ENCODE assay signal across 1 cellular context in the genomic region with DNA sequence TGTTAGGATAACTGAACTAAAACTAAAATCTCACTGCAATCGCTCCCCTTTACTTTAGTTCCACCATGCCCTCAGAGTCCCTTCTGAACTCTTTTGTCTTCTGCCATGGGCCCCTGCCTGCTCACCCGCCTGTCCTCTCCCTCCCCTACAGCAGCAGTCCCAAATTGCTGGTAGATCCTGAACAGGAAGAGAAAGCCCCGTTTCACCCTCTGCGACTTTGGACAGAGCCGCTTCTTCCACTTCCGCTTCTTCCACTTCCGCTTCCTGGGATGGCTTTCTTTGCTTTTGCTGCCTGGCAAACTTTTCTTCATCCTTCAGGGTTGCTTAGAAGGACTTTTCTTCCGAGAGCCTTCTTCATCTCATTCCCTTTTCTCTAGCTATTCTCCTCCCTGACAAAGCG.
TF ChIP-seq lines count a peak whose summit lies in the region.

No MANE protein-coding gene starts in this region.

TF ChIP-seq in GM23338, 12 proteins besides CTCF, POLR2A, EP300 and RAD21:
- TF ChIP-seq, protein P1, sequence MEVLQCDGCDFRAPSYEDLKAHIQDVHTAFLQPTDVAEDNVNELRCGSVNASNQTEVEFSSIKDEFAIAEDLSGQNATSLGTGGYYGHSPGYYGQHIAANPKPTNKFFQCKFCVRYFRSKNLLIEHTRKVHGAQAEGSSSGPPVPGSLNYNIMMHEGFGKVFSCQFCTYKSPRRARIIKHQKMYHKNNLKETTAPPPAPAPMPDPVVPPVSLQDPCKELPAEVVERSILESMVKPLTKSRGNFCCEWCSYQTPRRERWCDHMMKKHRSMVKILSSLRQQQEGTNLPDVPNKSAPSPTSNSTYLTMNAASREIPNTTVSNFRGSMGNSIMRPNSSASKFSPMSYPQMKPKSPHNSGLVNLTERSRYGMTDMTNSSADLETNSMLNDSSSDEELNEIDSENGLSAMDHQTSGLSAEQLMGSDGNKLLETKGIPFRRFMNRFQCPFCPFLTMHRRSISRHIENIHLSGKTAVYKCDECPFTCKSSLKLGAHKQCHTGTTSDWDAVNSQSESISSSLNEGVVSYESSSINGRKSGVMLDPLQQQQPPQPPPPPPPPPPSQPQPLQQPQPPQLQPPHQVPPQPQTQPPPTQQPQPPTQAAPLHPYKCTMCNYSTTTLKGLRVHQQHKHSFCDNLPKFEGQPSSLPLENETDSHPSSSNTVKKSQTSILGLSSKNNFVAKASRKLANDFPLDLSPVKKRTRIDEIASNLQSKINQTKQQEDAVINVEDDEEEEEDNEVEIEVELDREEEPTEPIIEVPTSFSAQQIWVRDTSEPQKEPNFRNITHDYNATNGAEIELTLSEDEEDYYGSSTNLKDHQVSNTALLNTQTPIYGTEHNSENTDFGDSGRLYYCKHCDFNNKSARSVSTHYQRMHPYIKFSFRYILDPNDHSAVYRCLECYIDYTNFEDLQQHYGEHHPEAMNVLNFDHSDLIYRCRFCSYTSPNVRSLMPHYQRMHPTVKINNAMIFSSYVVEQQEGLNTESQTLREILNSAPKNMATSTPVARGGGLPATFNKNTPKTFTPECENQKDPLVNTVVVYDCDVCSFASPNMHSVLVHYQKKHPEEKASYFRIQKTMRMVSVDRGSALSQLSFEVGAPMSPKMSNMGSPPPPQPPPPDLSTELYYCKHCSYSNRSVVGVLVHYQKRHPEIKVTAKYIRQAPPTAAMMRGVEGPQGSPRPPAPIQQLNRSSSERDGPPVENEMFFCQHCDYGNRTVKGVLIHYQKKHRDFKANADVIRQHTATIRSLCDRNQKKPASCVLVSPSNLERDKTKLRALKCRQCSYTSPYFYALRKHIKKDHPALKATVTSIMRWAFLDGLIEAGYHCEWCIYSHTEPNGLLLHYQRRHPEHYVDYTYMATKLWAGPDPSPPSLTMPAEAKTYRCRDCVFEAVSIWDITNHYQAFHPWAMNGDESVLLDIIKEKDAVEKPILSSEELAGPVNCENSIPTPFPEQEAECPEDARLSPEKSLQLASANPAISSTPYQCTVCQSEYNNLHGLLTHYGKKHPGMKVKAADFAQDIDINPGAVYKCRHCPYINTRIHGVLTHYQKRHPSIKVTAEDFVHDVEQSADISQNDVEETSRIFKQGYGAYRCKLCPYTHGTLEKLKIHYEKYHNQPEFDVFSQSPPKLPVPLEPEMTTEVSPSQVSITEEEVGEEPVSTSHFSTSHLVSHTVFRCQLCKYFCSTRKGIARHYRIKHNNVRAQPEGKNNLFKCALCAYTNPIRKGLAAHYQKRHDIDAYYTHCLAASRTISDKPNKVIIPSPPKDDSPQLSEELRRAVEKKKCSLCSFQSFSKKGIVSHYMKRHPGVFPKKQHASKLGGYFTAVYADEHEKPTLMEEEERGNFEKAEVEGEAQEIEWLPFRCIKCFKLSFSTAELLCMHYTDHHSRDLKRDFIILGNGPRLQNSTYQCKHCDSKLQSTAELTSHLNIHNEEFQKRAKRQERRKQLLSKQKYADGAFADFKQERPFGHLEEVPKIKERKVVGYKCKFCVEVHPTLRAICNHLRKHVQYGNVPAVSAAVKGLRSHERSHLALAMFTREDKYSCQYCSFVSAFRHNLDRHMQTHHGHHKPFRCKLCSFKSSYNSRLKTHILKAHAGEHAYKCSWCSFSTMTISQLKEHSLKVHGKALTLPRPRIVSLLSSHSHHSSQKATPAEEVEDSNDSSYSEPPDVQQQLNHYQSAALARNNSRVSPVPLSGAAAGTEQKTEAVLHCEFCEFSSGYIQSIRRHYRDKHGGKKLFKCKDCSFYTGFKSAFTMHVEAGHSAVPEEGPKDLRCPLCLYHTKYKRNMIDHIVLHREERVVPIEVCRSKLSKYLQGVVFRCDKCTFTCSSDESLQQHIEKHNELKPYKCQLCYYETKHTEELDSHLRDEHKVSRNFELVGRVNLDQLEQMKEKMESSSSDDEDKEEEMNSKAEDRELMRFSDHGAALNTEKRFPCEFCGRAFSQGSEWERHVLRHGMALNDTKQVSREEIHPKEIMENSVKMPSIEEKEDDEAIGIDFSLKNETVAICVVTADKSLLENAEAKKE (CRISPR knock-in tag; IDR thresholded peaks at IDR 0.05), result no peak
- no peak for TF ChIP-seq ZNF114 (CRISPR knock-in tag; IDR thresholded peaks at IDR 0.05)
- TF ChIP-seq, protein P2, sequence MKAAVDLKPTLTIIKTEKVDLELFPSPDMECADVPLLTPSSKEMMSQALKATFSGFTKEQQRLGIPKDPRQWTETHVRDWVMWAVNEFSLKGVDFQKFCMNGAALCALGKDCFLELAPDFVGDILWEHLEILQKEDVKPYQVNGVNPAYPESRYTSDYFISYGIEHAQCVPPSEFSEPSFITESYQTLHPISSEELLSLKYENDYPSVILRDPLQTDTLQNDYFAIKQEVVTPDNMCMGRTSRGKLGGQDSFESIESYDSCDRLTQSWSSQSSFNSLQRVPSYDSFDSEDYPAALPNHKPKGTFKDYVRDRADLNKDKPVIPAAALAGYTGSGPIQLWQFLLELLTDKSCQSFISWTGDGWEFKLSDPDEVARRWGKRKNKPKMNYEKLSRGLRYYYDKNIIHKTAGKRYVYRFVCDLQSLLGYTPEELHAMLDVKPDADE (IDR thresholded peaks at IDR 0.05), result no peak
- TF ChIP-seq, protein P3, sequence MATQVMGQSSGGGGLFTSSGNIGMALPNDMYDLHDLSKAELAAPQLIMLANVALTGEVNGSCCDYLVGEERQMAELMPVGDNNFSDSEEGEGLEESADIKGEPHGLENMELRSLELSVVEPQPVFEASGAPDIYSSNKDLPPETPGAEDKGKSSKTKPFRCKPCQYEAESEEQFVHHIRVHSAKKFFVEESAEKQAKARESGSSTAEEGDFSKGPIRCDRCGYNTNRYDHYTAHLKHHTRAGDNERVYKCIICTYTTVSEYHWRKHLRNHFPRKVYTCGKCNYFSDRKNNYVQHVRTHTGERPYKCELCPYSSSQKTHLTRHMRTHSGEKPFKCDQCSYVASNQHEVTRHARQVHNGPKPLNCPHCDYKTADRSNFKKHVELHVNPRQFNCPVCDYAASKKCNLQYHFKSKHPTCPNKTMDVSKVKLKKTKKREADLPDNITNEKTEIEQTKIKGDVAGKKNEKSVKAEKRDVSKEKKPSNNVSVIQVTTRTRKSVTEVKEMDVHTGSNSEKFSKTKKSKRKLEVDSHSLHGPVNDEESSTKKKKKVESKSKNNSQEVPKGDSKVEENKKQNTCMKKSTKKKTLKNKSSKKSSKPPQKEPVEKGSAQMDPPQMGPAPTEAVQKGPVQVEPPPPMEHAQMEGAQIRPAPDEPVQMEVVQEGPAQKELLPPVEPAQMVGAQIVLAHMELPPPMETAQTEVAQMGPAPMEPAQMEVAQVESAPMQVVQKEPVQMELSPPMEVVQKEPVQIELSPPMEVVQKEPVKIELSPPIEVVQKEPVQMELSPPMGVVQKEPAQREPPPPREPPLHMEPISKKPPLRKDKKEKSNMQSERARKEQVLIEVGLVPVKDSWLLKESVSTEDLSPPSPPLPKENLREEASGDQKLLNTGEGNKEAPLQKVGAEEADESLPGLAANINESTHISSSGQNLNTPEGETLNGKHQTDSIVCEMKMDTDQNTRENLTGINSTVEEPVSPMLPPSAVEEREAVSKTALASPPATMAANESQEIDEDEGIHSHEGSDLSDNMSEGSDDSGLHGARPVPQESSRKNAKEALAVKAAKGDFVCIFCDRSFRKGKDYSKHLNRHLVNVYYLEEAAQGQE (IDR thresholded peaks at IDR 0.05; ENCODE audit: unreplicated experiment), result no peak
- no peak for TF ChIP-seq EZH2 (IDR thresholded peaks at IDR 0.05; ENCODE audit: low read depth, unreplicated experiment)
- no peak for TF ChIP-seq CREB1 (CRISPR knock-in tag; IDR thresholded peaks at IDR 0.05; ENCODE audit: low read depth)
- TF ChIP-seq ZNF331 (CRISPR knock-in tag; IDR thresholded peaks at IDR 0.05; ENCODE audit: low read depth), result no peak
- TF ChIP-seq NANOG (IDR thresholded peaks at IDR 0.05; ENCODE audit: borderline replicate concordance), result no peak
- TF ChIP-seq STAT1 (IDR thresholded peaks at IDR 0.05; ENCODE audit: unreplicated experiment), result no peak
- no peak for TF ChIP-seq POLR2AphosphoS5 (IDR thresholded peaks at IDR 0.05; ENCODE audit: low read depth)
- no peak for TF ChIP-seq EZH2phosphoT487 (IDR thresholded peaks at IDR 0.05; ENCODE audit: unreplicated experiment)
- TF ChIP-seq JUNB (IDR thresholded peaks at IDR 0.05; ENCODE audit: unreplicated experiment), result no peak
TF ChIP-seq in GM23338: peak in this region for 0.
